Comparison of ENCODE assay signal across 20 cellular contexts in the genomic region with DNA sequence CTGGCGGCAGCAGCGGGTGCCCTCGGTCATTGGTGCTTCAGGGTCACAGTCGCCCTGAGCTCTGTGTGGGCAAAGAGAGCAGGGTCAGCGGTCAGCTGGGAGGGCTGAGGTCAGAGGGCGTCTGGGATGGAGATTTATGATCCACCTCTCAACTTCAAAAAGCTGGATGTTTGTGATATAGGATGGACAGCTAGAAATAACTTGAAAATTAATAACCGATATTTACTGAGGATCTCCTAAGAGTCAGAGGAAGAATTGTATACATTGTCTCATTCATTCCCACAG. TPM values are rescaled to one million over a fixed set of nuclear protein-coding genes. Genes with fewer than 3 reads are reported as not detected.
"Had no signal": no experiment of that assay in that cellular context is flagged by ENCODE, and none has a peak within 500 bp of the region (broad histone marks: within the 10 kb centered on the region; RNA-seq: fewer than 3 reads in every experiment).

No MANE protein-coding gene starts in this region.

- H3K4me1 ChIP-seq: psoas muscle had no signal

- H3K4me3 Mint-ChIP-seq: activated naive CD4-positive, alpha-beta T cell treated with anti-CD3 and anti-CD28 coated beads, Interleukin-2, amount 50 U/mL, for 24 hours; mesothelial cell of epicardium had no signal

- DNase-seq: activated CD4-positive, alpha-beta T cell treated with anti-CD3 and anti-CD28 coated beads, Interleukin-2, amount 50 U/mL, for 1 hour; cerebellar nuclear complex; dermis blood vessel endothelial cell; erythroblast; naive B cell; nucleus accumbens; spleen; stimulated activated CD4-positive, alpha-beta T cell treated with anti-CD3 and anti-CD28 coated beads, Interleukin-2, amount 100 ng/mL, for 24 hours; stimulated activated naive CD4-positive, alpha-beta T cell; substantia nigra; trophoblast cell had no signal

- H3K4me3 ChIP-seq: hepatocyte, psoas muscle, spleen had no signal

- H3K9me3 ChIP-seq: psoas muscle, spleen had no signal

- H3K27ac ChIP-seq: psoas muscle, spleen had no signal

- H3K27ac Mint-ChIP-seq: activated T-helper 2 cell treated with anti-CD3 and anti-CD28 coated beads, Interferon-gamma antibody, Interleukin-2, Interleukin-4, amounts not matched to agents 10 μg/mL and 5 μg/mL and 100 μg/mL, durations not matched to agents 14 hours and 24 hours and 36 hours; brain; mesothelial cell of epicardium; naive B cell had no signal

- H3K36me3 Mint-ChIP-seq: activated naive CD4-positive, alpha-beta T cell treated with anti-CD3 and anti-CD28 coated beads, Interleukin-2, amount 50 U/mL, for 24 hours; brain; mesothelial cell of epicardium; naive B cell had no signal

- H3K36me3 ChIP-seq: spleen had no signal

- H3K4me2 ChIP-seq: hepatocyte had no signal

- H2AFZ ChIP-seq: hepatocyte had no signal

- H3K27me3 ChIP-seq: hepatocyte had no signal

- ATAC-seq: psoas muscle, sciatic nerve had no signal

- H3K27me3 Mint-ChIP-seq: activated naive CD4-positive, alpha-beta T cell treated with anti-CD3 and anti-CD28 coated beads, Interleukin-2, amount 50 U/mL, for 24 hours had no signal

- H3K9me3 Mint-ChIP-seq: activated naive CD4-positive, alpha-beta T cell treated with anti-CD3 and anti-CD28 coated beads, Interleukin-2, amount 50 U/mL, for 24 hours; activated T-helper 2 cell treated with anti-CD3 and anti-CD28 coated beads, Interferon-gamma antibody, Interleukin-2, Interleukin-4, amounts not matched to agents 10 μg/mL and 5 μg/mL and 100 μg/mL, durations not matched to agents 14 hours and 24 hours and 36 hours; mesothelial cell of epicardium; naive B cell had no signal

RNA-seq across cellular contexts. Expression of a gene that starts 2.0 kb away (rescaled TPM):
- total RNA-seq: activated T-helper 2 cell treated with anti-CD3 and anti-CD28 coated beads, Interferon-gamma antibody, Interleukin-2, Interleukin-4, amounts not matched to agents 10 μg/mL and 5 μg/mL and 100 μg/mL, durations not matched to agents 14 hours and 24 hours and 36 hours; dermis blood vessel endothelial cell; kidney epithelial cell; T-helper 2 cell treated with Interferon-gamma antibody and Interleukin-4, amounts not matched to agents 100 ng/mL and 5 ng/mL, for 36 hours had no signal

RNA-seq across cellular contexts. Expression of a gene that starts 54.0 kb away (rescaled TPM):
- total RNA-seq: activated T-helper 2 cell treated with anti-CD3 and anti-CD28 coated beads, Interferon-gamma antibody, Interleukin-2, Interleukin-4, amounts not matched to agents 10 μg/mL and 5 μg/mL and 100 μg/mL, durations not matched to agents 14 hours and 24 hours and 36 hours; kidney epithelial cell; T-helper 2 cell treated with Interferon-gamma antibody and Interleukin-4, amounts not matched to agents 100 ng/mL and 5 ng/mL, for 36 hours had no signal
